Comparison of ENCODE assay signal across 32 cellular contexts in genomic region chr19:41089955-41090354, GRCh38. TPM values are rescaled to one million over a fixed set of nuclear protein-coding genes. Genes with fewer than 3 reads are reported as not detected.
A peak's percentile ranks its signal among the peaks of the same experiment; 100 is the strongest.
DNase-seq lines count a peak whose midpoint lies in the region; ATAC-seq, FAIRE-seq and TF ChIP-seq lines count a peak whose summit lies in the region.
"Had no signal": no experiment of that assay in that cellular context is flagged by ENCODE, and none has a peak within 500 bp of the region (broad histone marks: within the 10 kb centered on the region; RNA-seq: fewer than 3 reads in every experiment).

No MANE protein-coding gene starts in this region.

- CTCF ChIA-PET in activated CD4-positive, alpha-beta memory T cell treated with anti-CD3 and anti-CD28 coated beads, Interleukin-2, amount 10 ng/mL, durations not matched to agents 7 days and 5 days (lab: Charles Lee) = no interaction called here

- intact Hi-C loops in vagina (cut with DNase I) = no loop called here

- no peak for ATAC-seq in activated naive CD8-positive, alpha-beta T cell treated with anti-CD3 and anti-CD28 coated beads, Interleukin-2, amount 50 U/mL, for 24 hours
- no peak for ATAC-seq in central memory CD8-positive, alpha-beta T cell (replicated peaks; ENCODE audit: extremely low read depth, poor library complexity, severe bottlenecking)
- ATAC-seq in activated T-helper 17 cell treated with anti-CD3 and anti-CD28 coated beads, Interleukin-2, amount 50 U/mL, for 72 hours (replicated peaks) = no peak
- ATAC-seq: activated T-cell treated with anti-CD3 and anti-CD28 coated beads, Interleukin-2, amount 50 U/mL, for 72 hours; gastroesophageal sphincter; mucosa of descending colon had no signal

- H3K4me3 ChIP-seq in iPS-18c (ENCODE audit: insufficient read depth, low read depth, low read length) (peak overlapping the region; percentile 56), vagina (no peak overlapping the region)
- H3K4me3 ChIP-seq: breast epithelium, colonic mucosa, esophagus squamous epithelium, gastroesophageal sphincter, mucosa of descending colon, SJSA1, transverse colon had no signal

- H3K27me3 Mint-ChIP-seq in activated naive CD8-positive, alpha-beta T cell treated with anti-CD3 and anti-CD28 coated beads for 36 hours = peaks cover 54% of the 10 kb centered on the region
- peaks cover 50% of the 10 kb centered on the region for H3K27me3 Mint-ChIP-seq in activated naive CD8-positive, alpha-beta T cell treated with anti-CD3 and anti-CD28 coated beads, Interleukin-2, amount 50 U/mL, for 24 hours
- peaks cover 95% of the 10 kb centered on the region for H3K27me3 Mint-ChIP-seq in central memory CD8-positive, alpha-beta T cell
- peaks cover 70% of the 10 kb centered on the region for H3K27me3 Mint-ChIP-seq in activated CD4-positive, alpha-beta memory T cell treated with anti-CD3 and anti-CD28 coated beads, Interleukin-2, amount 10 ng/mL, durations not matched to agents 7 days and 5 days
- H3K27me3 Mint-ChIP-seq in activated T-helper 17 cell treated with anti-CD3 and anti-CD28 coated beads, Interleukin-2, amount 50 U/mL, for 72 hours = peaks cover 60% of the 10 kb centered on the region

- no peak for TF ChIP-seq POLR2A in vagina (IDR thresholded peaks at IDR 0.05)

- H3K27ac ChIP-seq in vagina = no peak overlapping the region
- H3K27ac ChIP-seq: breast epithelium, colonic mucosa, esophagus squamous epithelium, gastroesophageal sphincter, neutrophil, SJSA1, transverse colon had no signal

- peak; percentile 2 for DNase-seq in activated naive CD8-positive, alpha-beta T cell treated with anti-CD3 and anti-CD28 coated beads for 36 hours
- no peak for DNase-seq in activated naive CD8-positive, alpha-beta T cell treated with anti-CD3 and anti-CD28 coated beads, Interleukin-2, amount 50 U/mL, for 24 hours
- no peak for DNase-seq in central memory CD8-positive, alpha-beta T cell (ENCODE audit: low spot score in 2 of 2)
- DNase-seq in vagina (ENCODE audit: extremely low spot score in 2 of 2) = no peak
- no peak for DNase-seq in urothelium cell line (ENCODE audit: low spot score)
- no peak for DNase-seq in activated CD4-positive, alpha-beta memory T cell treated with anti-CD3 and anti-CD28 coated beads, Interleukin-2, amount 10 ng/mL, durations not matched to agents 7 days and 5 days
- DNase-seq: activated CD4-positive, CD25-positive, alpha-beta regulatory T cell treated with anti-CD3 and anti-CD28 coated beads, Interleukin-2, amount 50 U/mL, for 72 hours; activated naive CD4-positive, alpha-beta T cell treated with anti-CD3 and anti-CD28 coated beads for 36 hours; activated T-cell treated with anti-CD3 and anti-CD28 coated beads, Interleukin-2, amount 50 U/mL, for 72 hours; amygdala; colonic mucosa; esophagus squamous epithelium; GOT3; mucosa of descending colon; NCI-H1694 treated with DMSO at 0.1 percent for 48 hours; NCI-H2171 treated with DMSO at 0.1 percent for 48 hours; NCI-H526; T-helper 1 cell; transverse colon had no signal

- H3K4me3 Mint-ChIP-seq in activated naive CD8-positive, alpha-beta T cell treated with anti-CD3 and anti-CD28 coated beads for 36 hours = no peak overlapping the region
- no peak overlapping the region for H3K4me3 Mint-ChIP-seq in activated naive CD8-positive, alpha-beta T cell treated with anti-CD3 and anti-CD28 coated beads, Interleukin-2, amount 50 U/mL, for 24 hours
- H3K4me3 Mint-ChIP-seq in central memory CD8-positive, alpha-beta T cell = peak overlapping the region; percentile 23
- H3K4me3 Mint-ChIP-seq in activated CD4-positive, alpha-beta memory T cell treated with anti-CD3 and anti-CD28 coated beads, Interleukin-2, amount 10 ng/mL, durations not matched to agents 7 days and 5 days = no peak overlapping the region
- H3K4me3 Mint-ChIP-seq in activated T-helper 17 cell treated with anti-CD3 and anti-CD28 coated beads, Interleukin-2, amount 50 U/mL, for 72 hours = no peak overlapping the region
- H3K4me3 Mint-ChIP-seq: activated naive CD4-positive, alpha-beta T cell treated with anti-CD3 and anti-CD28 coated beads for 36 hours had no signal

- no peak for FAIRE-seq in urothelium cell line (lab: Jason Lieb, UNC)
- FAIRE-seq: A204.1, TTC549 had no signal

- POLR2A ChIA-PET in activated CD4-positive, alpha-beta memory T cell treated with anti-CD3 and anti-CD28 coated beads, Interleukin-2, amount 10 ng/mL, durations not matched to agents 7 days and 5 days (lab: Charles Lee) = no interaction called here

- TF ChIP-seq CTCF in vagina (IDR thresholded peaks at IDR 0.05) = no peak

- no peaks in the 10 kb centered on the region for H3K36me3 ChIP-seq in vagina
- H3K36me3 ChIP-seq: breast epithelium, colonic mucosa, esophagus squamous epithelium, gastroesophageal sphincter, neutrophil, SJSA1, transverse colon had no signal

- H3K4me1 Mint-ChIP-seq in activated naive CD8-positive, alpha-beta T cell treated with anti-CD3 and anti-CD28 coated beads for 36 hours = no peaks in the 10 kb centered on the region
- H3K4me1 Mint-ChIP-seq in activated naive CD8-positive, alpha-beta T cell treated with anti-CD3 and anti-CD28 coated beads, Interleukin-2, amount 50 U/mL, for 24 hours = peaks cover 5% of the 10 kb centered on the region
- peaks cover 20% of the 10 kb centered on the region for H3K4me1 Mint-ChIP-seq in central memory CD8-positive, alpha-beta T cell
- H3K4me1 Mint-ChIP-seq in activated CD4-positive, alpha-beta memory T cell treated with anti-CD3 and anti-CD28 coated beads, Interleukin-2, amount 10 ng/mL, durations not matched to agents 7 days and 5 days = no peaks in the 10 kb centered on the region
- H3K4me1 Mint-ChIP-seq in activated T-helper 17 cell treated with anti-CD3 and anti-CD28 coated beads, Interleukin-2, amount 50 U/mL, for 72 hours = peaks cover 8% of the 10 kb centered on the region

- no peaks in the 10 kb centered on the region for H3K9me3 ChIP-seq in iPS-18c (ENCODE audit: control insufficient read depth, insufficient read depth, low read length)
- no peaks in the 10 kb centered on the region for H3K9me3 ChIP-seq in vagina
- H3K9me3 ChIP-seq: breast epithelium, colonic mucosa, esophagus squamous epithelium, gastroesophageal sphincter, mucosa of descending colon, neutrophil, SJSA1, transverse colon had no signal

- H3K36me3 Mint-ChIP-seq in activated naive CD8-positive, alpha-beta T cell treated with anti-CD3 and anti-CD28 coated beads for 36 hours = no peaks in the 10 kb centered on the region
- no peaks in the 10 kb centered on the region for H3K36me3 Mint-ChIP-seq in activated naive CD8-positive, alpha-beta T cell treated with anti-CD3 and anti-CD28 coated beads, Interleukin-2, amount 50 U/mL, for 24 hours (ENCODE audit: low read depth)
- H3K36me3 Mint-ChIP-seq in central memory CD8-positive, alpha-beta T cell (ENCODE audit: insufficient read depth) = peaks cover 14% of the 10 kb centered on the region
- H3K36me3 Mint-ChIP-seq in activated CD4-positive, alpha-beta memory T cell treated with anti-CD3 and anti-CD28 coated beads, Interleukin-2, amount 10 ng/mL, durations not matched to agents 7 days and 5 days (ENCODE audit: low read depth) = no peaks in the 10 kb centered on the region
- no peaks in the 10 kb centered on the region for H3K36me3 Mint-ChIP-seq in activated T-helper 17 cell treated with anti-CD3 and anti-CD28 coated beads, Interleukin-2, amount 50 U/mL, for 72 hours (ENCODE audit: low read depth)
- H3K36me3 Mint-ChIP-seq: CD8-positive, alpha-beta memory T cell had no signal

- peaks cover 6% of the 10 kb centered on the region for H3K4me1 ChIP-seq in vagina
- H3K4me1 ChIP-seq: breast epithelium, colonic mucosa, esophagus squamous epithelium, gastroesophageal sphincter, SJSA1, transverse colon had no signal

- H3K27me3 ChIP-seq in vagina = no peaks in the 10 kb centered on the region
- H3K27me3 ChIP-seq: colonic mucosa, SJSA1 had no signal

- H3K9me3 Mint-ChIP-seq in activated naive CD8-positive, alpha-beta T cell treated with anti-CD3 and anti-CD28 coated beads for 36 hours = no peaks in the 10 kb centered on the region
- no peaks in the 10 kb centered on the region for H3K9me3 Mint-ChIP-seq in activated naive CD8-positive, alpha-beta T cell treated with anti-CD3 and anti-CD28 coated beads, Interleukin-2, amount 50 U/mL, for 24 hours
- H3K9me3 Mint-ChIP-seq in central memory CD8-positive, alpha-beta T cell = no peaks in the 10 kb centered on the region
- H3K9me3 Mint-ChIP-seq in activated CD4-positive, alpha-beta memory T cell treated with anti-CD3 and anti-CD28 coated beads, Interleukin-2, amount 10 ng/mL, durations not matched to agents 7 days and 5 days = no peaks in the 10 kb centered on the region
- H3K9me3 Mint-ChIP-seq in activated T-helper 17 cell treated with anti-CD3 and anti-CD28 coated beads, Interleukin-2, amount 50 U/mL, for 72 hours = no peaks in the 10 kb centered on the region
- H3K9me3 Mint-ChIP-seq: activated naive CD4-positive, alpha-beta T cell treated with anti-CD3 and anti-CD28 coated beads for 36 hours; activated T-cell treated with anti-CD3 and anti-CD28 coated beads, Interleukin-2, amount 50 U/mL, for 72 hours had no signal

- no peak overlapping the region for H3K27ac Mint-ChIP-seq in activated naive CD8-positive, alpha-beta T cell treated with anti-CD3 and anti-CD28 coated beads for 36 hours
- H3K27ac Mint-ChIP-seq in activated naive CD8-positive, alpha-beta T cell treated with anti-CD3 and anti-CD28 coated beads, Interleukin-2, amount 50 U/mL, for 24 hours = no peak overlapping the region
- peak overlapping the region; percentile 83 for H3K27ac Mint-ChIP-seq in central memory CD8-positive, alpha-beta T cell (ENCODE audit: low read depth)
- no peak overlapping the region for H3K27ac Mint-ChIP-seq in activated CD4-positive, alpha-beta memory T cell treated with anti-CD3 and anti-CD28 coated beads, Interleukin-2, amount 10 ng/mL, durations not matched to agents 7 days and 5 days
- no peak overlapping the region for H3K27ac Mint-ChIP-seq in activated T-helper 17 cell treated with anti-CD3 and anti-CD28 coated beads, Interleukin-2, amount 50 U/mL, for 72 hours
- H3K27ac Mint-ChIP-seq: activated naive CD4-positive, alpha-beta T cell treated with anti-CD3 and anti-CD28 coated beads for 36 hours; activated T-cell treated with anti-CD3 and anti-CD28 coated beads, Interleukin-2, amount 50 U/mL, for 72 hours had no signal

RNA-seq across cellular contexts. Expression of gene CYP2A13, which starts 1.7 kb away (rescaled TPM):
- total RNA-seq in activated naive CD8-positive, alpha-beta T cell treated with anti-CD3 and anti-CD28 coated beads for 36 hours = not detected
- not detected for total RNA-seq in vagina
- total RNA-seq in activated CD4-positive, alpha-beta memory T cell treated with anti-CD3 and anti-CD28 coated beads, Interleukin-2, amount 10 ng/mL, durations not matched to agents 7 days and 5 days = not detected
- total RNA-seq in activated T-helper 17 cell treated with anti-CD3 and anti-CD28 coated beads, Interleukin-2, amount 50 U/mL, for 72 hours = not detected
- total RNA-seq: activated naive CD4-positive, alpha-beta T cell treated with anti-CD3 and anti-CD28 coated beads for 36 hours; activated T-cell treated with anti-CD3 and anti-CD28 coated beads, Interleukin-2, amount 50 U/mL, for 72 hours; breast epithelium; CD8-positive, alpha-beta memory T cell; colonic mucosa; esophagus squamous epithelium; gastroesophageal sphincter; LHCN-M2; lower leg skin; mucosa of descending colon; pulmonary artery endothelial cell; RPMI7951; SJSA1; transverse colon had no signal

RNA-seq across cellular contexts. Expression of gene CYP2F1, which starts 24.3 kb away (rescaled TPM):
- total RNA-seq in activated naive CD8-positive, alpha-beta T cell treated with anti-CD3 and anti-CD28 coated beads for 36 hours = not detected
- not detected for total RNA-seq in vagina
- total RNA-seq in activated CD4-positive, alpha-beta memory T cell treated with anti-CD3 and anti-CD28 coated beads, Interleukin-2, amount 10 ng/mL, durations not matched to agents 7 days and 5 days = not detected
- total RNA-seq in activated T-helper 17 cell treated with anti-CD3 and anti-CD28 coated beads, Interleukin-2, amount 50 U/mL, for 72 hours = under 1 TPM in 1 of 2 donors, not detected in 1; 0.28 TPM
- total RNA-seq: activated naive CD4-positive, alpha-beta T cell treated with anti-CD3 and anti-CD28 coated beads for 36 hours; activated T-cell treated with anti-CD3 and anti-CD28 coated beads, Interleukin-2, amount 50 U/mL, for 72 hours; breast epithelium; CD8-positive, alpha-beta memory T cell; colonic mucosa; gastroesophageal sphincter; LHCN-M2; lower leg skin; mucosa of descending colon; pulmonary artery endothelial cell; RPMI7951; SJSA1; transverse colon had no signal
